Comparison of ENCODE assay signal across 39 cellular contexts in genomic region chr10:32241946-32242345, GRCh38.
"Had no signal": no experiment of that assay in that cellular context is flagged by ENCODE, and none has a peak within 500 bp of the region (broad histone marks: within the 10 kb centered on the region; RNA-seq: fewer than 3 reads in every experiment).

No MANE protein-coding gene starts in this region.

- H3K27ac ChIP-seq: adrenal gland, Peyer's patch, VCaP had no signal

- DNase-seq: activated B cell treated with CpG ODN at 0.5 μM for 24 hours; activated CD4-positive, alpha-beta memory T cell treated with anti-CD3 and anti-CD28 coated beads for 36 hours; activated CD4-positive, alpha-beta T cell treated with anti-CD3 and anti-CD28 coated beads for 4 hours; activated CD4-positive, alpha-beta T cell treated with anti-CD3 and anti-CD28 coated beads, Interleukin-2, amount 50 U/mL, for 1 hour; activated CD4-positive, CD25-positive, alpha-beta regulatory T cell treated with anti-CD3 and anti-CD28 coated beads, Interleukin-2, amount 50 U/mL, for 72 hours; activated CD8-positive, alpha-beta memory T cell treated with anti-CD3 and anti-CD28 coated beads, Interleukin-2, amount 50 U/mL, for 4 hours; activated effector memory CD4-positive, alpha-beta T cell treated with anti-CD3 and anti-CD28 coated beads, Interleukin-2, amount 50 U/mL, for 16 hours; activated naive CD4-positive, alpha-beta T cell; activated naive CD4-positive, alpha-beta T cell treated with anti-CD3 and anti-CD28 coated beads, Interleukin-2, amount 50 U/mL, for 16 hours; activated naive CD8-positive, alpha-beta T cell treated with anti-CD3 and anti-CD28 coated beads for 36 hours; activated T-cell treated with anti-CD3 and anti-CD28 coated beads for 4 hours; activated T-cell treated with anti-CD3 and anti-CD28 coated beads, Interleukin-2, amount 50 U/mL, for 48 hours; adrenal gland; anterior cingulate cortex; caudate nucleus; NCI-H1092 treated with DMSO at 0.1 percent for 48 hours; NCI-H1417; NCI-H146; NCI-H187; NCI-H2029 treated with DMSO at 0.1 percent for 48 hours; NCI-H2107; NCI-H2171; NCI-H510A; NCI-H526; NCI-H748 treated with DMSO at 0.1 percent for 48 hours; NK-92 treated with Interleukin-12 subunit alpha and Interleukin-12 subunit beta, amount 100 ng/mL, for 24 hours; Peyer's patch; RPMI8226; SIG-M5; SW 1271; T-helper 1 cell; T-helper 2 cell; T-helper 9 cell had no signal

- H3K4me1 Mint-ChIP-seq: activated B cell treated with CpG ODN at 0.5 μM for 24 hours, brain had no signal

- H3K27ac Mint-ChIP-seq: activated B cell treated with CpG ODN at 0.5 μM for 24 hours; activated CD4-positive, alpha-beta memory T cell treated with anti-CD3 and anti-CD28 coated beads for 36 hours; activated naive CD8-positive, alpha-beta T cell treated with anti-CD3 and anti-CD28 coated beads for 36 hours; brain had no signal

- H3K9me3 Mint-ChIP-seq: activated B cell treated with CpG ODN at 0.5 μM for 24 hours; activated CD4-positive, alpha-beta memory T cell treated with anti-CD3 and anti-CD28 coated beads for 36 hours; activated naive CD8-positive, alpha-beta T cell treated with anti-CD3 and anti-CD28 coated beads for 36 hours; brain had no signal

- H3K36me3 ChIP-seq: adrenal gland, Peyer's patch had no signal

- ATAC-seq: PC-3, Right ventricle myocardium inferior, SK-N-SH treated with all-trans-retinoic acid at 6 μM for 48 hours had no signal

- H3K4me1 ChIP-seq: adrenal gland had no signal

- H3K27me3 Mint-ChIP-seq: activated B cell treated with CpG ODN at 0.5 μM for 24 hours; activated naive CD8-positive, alpha-beta T cell treated with anti-CD3 and anti-CD28 coated beads for 36 hours; brain had no signal

- FAIRE-seq: bronchial epithelial cell had no signal

- H3K4me3 ChIP-seq: adrenal gland, Peyer's patch had no signal

- H3K4me3 Mint-ChIP-seq: activated B cell treated with CpG ODN at 0.5 μM for 24 hours; activated CD4-positive, alpha-beta memory T cell treated with anti-CD3 and anti-CD28 coated beads for 36 hours; activated naive CD8-positive, alpha-beta T cell treated with anti-CD3 and anti-CD28 coated beads for 36 hours; brain had no signal

- H3K27me3 ChIP-seq: adrenal gland, Peyer's patch had no signal

- H3K9me3 ChIP-seq: Peyer's patch had no signal
